Comparison of ENCODE assay signal across 30 cellular contexts in genomic region chr3:190595212-190595795, GRCh38.
"Had no signal": no experiment of that assay in that cellular context is flagged by ENCODE, and none has a peak within 500 bp of the region (broad histone marks: within the 10 kb centered on the region; RNA-seq: fewer than 3 reads in every experiment).

No MANE protein-coding gene starts in this region.

- H3K4me3 ChIP-seq: adrenal gland, ascending aorta, colonic mucosa, dorsolateral prefrontal cortex, esophagus muscularis mucosa, gastroesophageal sphincter, heart right ventricle, left ventricle myocardium inferior, neural progenitor cell, prostate gland, tibial artery, uterus had no signal

- H3K36me3 Mint-ChIP-seq: mesothelial cell of epicardium, neural progenitor cell had no signal

- FAIRE-seq: endothelial cell of umbilical vein, TTC549 had no signal

- H3K27ac Mint-ChIP-seq: activated CD4-positive, alpha-beta T cell treated with anti-CD3 and anti-CD28 coated beads, Interleukin-2, amount 10 ng/mL, durations not matched to agents 7 days and 5 days; activated CD8-positive, alpha-beta T cell treated with anti-CD3 and anti-CD28 coated beads, Interleukin-2, amount 10 ng/mL, durations not matched to agents 7 days and 5 days; activated naive CD8-positive, alpha-beta T cell; activated T-helper 2 cell treated with anti-CD3 and anti-CD28 coated beads, Interferon-gamma antibody, Interleukin-2, Interleukin-4, amounts not matched to agents 10 μg/mL and 5 μg/mL and 100 μg/mL, durations not matched to agents 14 hours and 24 hours and 36 hours; mesothelial cell of epicardium; naive thymus-derived CD8-positive, alpha-beta T cell; neural progenitor cell; stimulated activated naive CD8-positive, alpha-beta T cell treated with anti-CD3 and anti-CD28 coated beads, Interleukin-15, Interleukin-2, amounts not matched to agents 100 ng/mL and 50 ng/mL, for 24 hours had no signal

- H3K36me3 ChIP-seq: adrenal gland, ascending aorta, colonic mucosa, esophagus muscularis mucosa, gastroesophageal sphincter, heart right ventricle, left ventricle myocardium inferior, neural progenitor cell, prostate gland, tibial artery, uterus, WERI-Rb-1 had no signal

- H3K27me3 Mint-ChIP-seq: activated CD4-positive, alpha-beta T cell treated with anti-CD3 and anti-CD28 coated beads, Interleukin-2, amount 10 ng/mL, durations not matched to agents 7 days and 5 days; activated naive CD8-positive, alpha-beta T cell; effector memory CD8-positive, alpha-beta T cell; naive thymus-derived CD8-positive, alpha-beta T cell; stimulated activated naive CD8-positive, alpha-beta T cell treated with anti-CD3 and anti-CD28 coated beads, Interleukin-15, Interleukin-2, amounts not matched to agents 100 ng/mL and 50 ng/mL, for 24 hours had no signal

- DNase-seq: activated CD4-positive, alpha-beta T cell treated with anti-CD3 and anti-CD28 coated beads, Interleukin-2, amount 10 ng/mL, durations not matched to agents 7 days and 5 days; activated CD4-positive, CD25-positive, alpha-beta regulatory T cell treated with anti-CD3 and anti-CD28 coated beads, Interleukin-2, amount 50 U/mL, for 72 hours; activated CD8-positive, alpha-beta T cell treated with anti-CD3 and anti-CD28 coated beads, Interleukin-2, amount 10 ng/mL, durations not matched to agents 7 days and 5 days; activated naive CD4-positive, alpha-beta T cell; activated T-cell treated with anti-CD3 and anti-CD28 coated beads, Interleukin-2, amount 50 U/mL, for 1 hour; adrenal gland; colonic mucosa; dorsolateral prefrontal cortex; effector memory CD8-positive, alpha-beta T cell; heart right ventricle; kidney glomerular epithelial cell; left ventricle myocardium inferior; mammary epithelial cell; naive thymus-derived CD8-positive, alpha-beta T cell; substantia nigra; T-helper 1 cell; tibial artery; uterus; WERI-Rb-1 had no signal

- H3K27me3 ChIP-seq: adrenal gland, ascending aorta, colonic mucosa, dorsolateral prefrontal cortex, esophagus muscularis mucosa, gastroesophageal sphincter, heart right ventricle, neural progenitor cell, tibial artery, uterus had no signal

- H3K4me1 Mint-ChIP-seq: neural progenitor cell had no signal

- ATAC-seq: activated CD8-positive, alpha-beta T cell treated with anti-CD3 and anti-CD28 coated beads, Interleukin-2, amount 10 ng/mL, durations not matched to agents 7 days and 5 days; effector memory CD8-positive, alpha-beta T cell; gastroesophageal sphincter; naive thymus-derived CD8-positive, alpha-beta T cell had no signal

- H3K9me3 Mint-ChIP-seq: effector memory CD8-positive, alpha-beta T cell; neural progenitor cell had no signal

- H3K4me3 Mint-ChIP-seq: activated CD4-positive, alpha-beta T cell treated with anti-CD3 and anti-CD28 coated beads, Interleukin-2, amount 10 ng/mL, durations not matched to agents 7 days and 5 days; activated CD8-positive, alpha-beta T cell treated with anti-CD3 and anti-CD28 coated beads, Interleukin-2, amount 10 ng/mL, durations not matched to agents 7 days and 5 days; activated naive CD8-positive, alpha-beta T cell; mesothelial cell of epicardium; naive thymus-derived CD8-positive, alpha-beta T cell; neural progenitor cell; stimulated activated naive CD8-positive, alpha-beta T cell treated with anti-CD3 and anti-CD28 coated beads, Interleukin-15, Interleukin-2, amounts not matched to agents 100 ng/mL and 50 ng/mL, for 24 hours had no signal
